ENCODE assay signal across 7 cellular contexts in genomic region chr16:32084656-32085401, GRCh38.
DNase-seq lines count a peak whose midpoint lies in the region; ATAC-seq and TF ChIP-seq lines count a peak whose summit lies in the region.
"Not testable (repeated sequence)": the region's sequence is repeated elsewhere in the genome, so short reads cannot be mapped to it uniquely, and the experiment has no call there.

No MANE protein-coding gene starts in this region.

- H3K27ac Mint-ChIP-seq in activated CD8-positive, alpha-beta T cell treated with anti-CD3 and anti-CD28 coated beads for 36 hours: not testable (repeated sequence)
- H3K27ac Mint-ChIP-seq in effector memory CD8-positive, alpha-beta T cell: peak overlapping the region in 1 of 2 donors; percentile 62

- ATAC-seq in DND-41 (ENCODE audit: insufficient read depth, low read depth); RWPE2 (ENCODE audit: low read depth); activated CD8-positive, alpha-beta T cell treated with anti-CD3 and anti-CD28 coated beads for 36 hours: not testable (repeated sequence)
- peak; percentile 47 for ATAC-seq in effector memory CD8-positive, alpha-beta T cell (replicated peaks)

- H3K4me3 ChIP-seq in DND-41 (ENCODE audit: low read depth in 1 of 2, low read length in 2 of 2); RWPE2 (ENCODE audit: severe bottlenecking): not testable (repeated sequence)

- TF ChIP-seq CTCF in DND-41 (IDR thresholded peaks at IDR 0.05; ENCODE audit: borderline replicate concordance, extremely low read depth, low read length, poor library complexity, severe bottlenecking); RWPE2 (IDR thresholded peaks at IDR 0.05; ENCODE audit: poor library complexity, severe bottlenecking); activated CD8-positive, alpha-beta T cell treated with anti-CD3 and anti-CD28 coated beads for 36 hours (IDR thresholded peaks at IDR 0.05): not testable (repeated sequence)

- peak; percentile 23 for DNase-seq in DND-41
- peak; percentile 18 for DNase-seq in RWPE2 (ENCODE audit: low spot score)
- DNase-seq in activated CD8-positive, alpha-beta T cell treated with anti-CD3 and anti-CD28 coated beads for 36 hours: peak; percentile 19
- DNase-seq in activated effector memory CD4-positive, alpha-beta T cell treated with anti-CD3 and anti-CD28 coated beads, Interleukin-2, amount 50 U/mL, for 16 hours: peak; percentile 66
- DNase-seq in effector memory CD8-positive, alpha-beta T cell: peak; percentile 5 to 11 (median 6)
- peak; percentile 55 for DNase-seq in mesenteric fat pad (ENCODE audit: low spot score)
- peak; percentile 0 to 1 for DNase-seq in stimulated activated CD4-positive, alpha-beta T cell treated with anti-CD3 and anti-CD28 coated beads, Interleukin-1b, Interleukin-23, amount 100 ng/mL, for 4 hours (ENCODE audit: low read depth in 2 of 2)

- not testable (repeated sequence) for H3K4me1 ChIP-seq in DND-41 (ENCODE audit: insufficient read depth, low read length); RWPE2 (ENCODE audit: insufficient read depth, poor library complexity, severe bottlenecking)

- not testable (repeated sequence) for H3K36me3 Mint-ChIP-seq in activated CD8-positive, alpha-beta T cell treated with anti-CD3 and anti-CD28 coated beads for 36 hours (ENCODE audit: low read depth)
- peaks cover 13% of the 10 kb centered on the region for H3K36me3 Mint-ChIP-seq in effector memory CD8-positive, alpha-beta T cell (ENCODE audit: insufficient read depth)

- H3K36me3 ChIP-seq in DND-41 (ENCODE audit: insufficient read depth, low read length); RWPE2 (ENCODE audit: low read depth): not testable (repeated sequence)

- not testable (repeated sequence) for H4K20me1 ChIP-seq in DND-41 (ENCODE audit: insufficient read depth, low read length)

- H2AFZ ChIP-seq in DND-41 (ENCODE audit: low read depth, low read length): not testable (repeated sequence)

- H3K9ac ChIP-seq in DND-41 (ENCODE audit: low read depth, low read length): not testable (repeated sequence)

- H3K27ac ChIP-seq in DND-41 (ENCODE audit: low read length); RWPE2 (ENCODE audit: poor library complexity, severe bottlenecking): not testable (repeated sequence)

- intact Hi-C loops in activated CD8-positive, alpha-beta T cell treated with anti-CD3 and anti-CD28 coated beads for 36 hours (cut with micrococcal nuclease): not testable (repeated sequence)

- POLR2A ChIA-PET in activated CD8-positive, alpha-beta T cell treated with anti-CD3 and anti-CD28 coated beads for 36 hours (lab: Charles Lee): not testable (repeated sequence)

- H3K79me2 ChIP-seq in DND-41 (ENCODE audit: insufficient read depth, low read length): not testable (repeated sequence)

- not testable (repeated sequence) for H3K4me1 Mint-ChIP-seq in activated CD8-positive, alpha-beta T cell treated with anti-CD3 and anti-CD28 coated beads for 36 hours (ENCODE audit: low read depth); effector memory CD8-positive, alpha-beta T cell (ENCODE audit: low read depth in 2 of 2)

- H3K4me3 Mint-ChIP-seq in activated CD8-positive, alpha-beta T cell treated with anti-CD3 and anti-CD28 coated beads for 36 hours: peak overlapping the region; percentile 17
- peak overlapping the region; percentile 75 to 77 for H3K4me3 Mint-ChIP-seq in effector memory CD8-positive, alpha-beta T cell

- H3K27me3 ChIP-seq in DND-41 (ENCODE audit: insufficient read depth, low read length, poor library complexity) (peaks cover 14% of the 10 kb centered on the region), RWPE2 (ENCODE audit: insufficient read depth, poor library complexity, severe bottlenecking) (peaks cover 10% of the 10 kb centered on the region)

- H3K4me2 ChIP-seq in DND-41 (ENCODE audit: insufficient read depth, low read length): not testable (repeated sequence)

- not testable (repeated sequence) for H3K9me3 Mint-ChIP-seq in activated CD8-positive, alpha-beta T cell treated with anti-CD3 and anti-CD28 coated beads for 36 hours; effector memory CD8-positive, alpha-beta T cell

- H3K27me3 Mint-ChIP-seq in activated CD8-positive, alpha-beta T cell treated with anti-CD3 and anti-CD28 coated beads for 36 hours; effector memory CD8-positive, alpha-beta T cell: not testable (repeated sequence)

- CTCF ChIA-PET in activated CD8-positive, alpha-beta T cell treated with anti-CD3 and anti-CD28 coated beads for 36 hours (lab: Charles Lee): not testable (repeated sequence)

- not testable (repeated sequence) for H3K9me3 ChIP-seq in DND-41 (ENCODE audit: insufficient read depth, low read length, severe bottlenecking); RWPE2 (ENCODE audit: severe bottlenecking)

Comparison
In these comparisons a context has a peak if more than half of its experiments do, and no peak if none do; other contexts are left out.
1. DNase-seq: peak in every context shown above with its lines; median percentile 66 in activated effector memory CD4-positive, alpha-beta T cell treated with anti-CD3 and anti-CD28 coated beads, Interleukin-2, amount 50 U/mL, for 16 hours; 55 in mesenteric fat pad; 23 in DND-41; 19 in activated CD8-positive, alpha-beta T cell treated with anti-CD3 and anti-CD28 coated beads for 36 hours; 18 in RWPE2; 6 in effector memory CD8-positive, alpha-beta T cell; 0 in stimulated activated CD4-positive, alpha-beta T cell treated with anti-CD3 and anti-CD28 coated beads, Interleukin-1b, Interleukin-23, amount 100 ng/mL, for 4 hours.